20 cellular contexts compared by ENCODE assay signal in genomic region chr1:160774886-160775719, GRCh38. TPM values are rescaled to one million over a fixed set of nuclear protein-coding genes. Genes with fewer than 3 reads are reported as not detected.
DNase-seq lines count a peak whose midpoint lies in the region; ATAC-seq and TF ChIP-seq lines count a peak whose summit lies in the region.
"Had no signal": no experiment of that assay in that cellular context is flagged by ENCODE, and none has a peak within 500 bp of the region (broad histone marks: within the 10 kb centered on the region; RNA-seq: fewer than 3 reads in every experiment).

No MANE protein-coding gene starts in this region.

- H3K36me3 ChIP-seq in testis (ENCODE audit: low read depth, missing control alignments), result no peaks in the 10 kb centered on the region
- H3K36me3 ChIP-seq: lower lobe of right lung, prostate gland, spleen had no signal

- no peaks in the 10 kb centered on the region for H3K4me1 ChIP-seq in testis
- H3K4me1 ChIP-seq: lower lobe of right lung, prostate gland had no signal

- H3K27me3 ChIP-seq in testis, result no peaks in the 10 kb centered on the region
- H3K27me3 ChIP-seq: spleen had no signal

- intact Hi-C loops in testis (cut with DNase I; ENCODE audit: low total_unique reads), result no loop called here

- no peaks in the 10 kb centered on the region for H3K27me3 Mint-ChIP-seq in activated T-cell treated with anti-CD3 and anti-CD28 coated beads, Interleukin-2, amount 50 U/mL, for 72 hours (ENCODE audit: low read depth)
- no peaks in the 10 kb centered on the region for H3K27me3 Mint-ChIP-seq in activated naive CD8-positive, alpha-beta T cell treated with anti-CD3 and anti-CD28 coated beads, Interleukin-2, amount 50 U/mL, for 24 hours
- no peaks in the 10 kb centered on the region for H3K27me3 Mint-ChIP-seq in stimulated activated naive CD8-positive, alpha-beta T cell treated with anti-CD3 and anti-CD28 coated beads, Interleukin-15, Interleukin-2, amounts not matched to agents 100 ng/mL and 50 ng/mL, for 24 hours
- H3K27me3 Mint-ChIP-seq: activated CD4-positive, alpha-beta memory T cell treated with anti-CD3 and anti-CD28 coated beads for 36 hours had no signal

- no peaks in the 10 kb centered on the region for H3K9me3 ChIP-seq in testis
- H3K9me3 ChIP-seq: lower lobe of right lung, prostate gland, spleen had no signal

- peaks cover 65% of the 10 kb centered on the region for H3K4me1 Mint-ChIP-seq in activated T-cell treated with anti-CD3 and anti-CD28 coated beads, Interleukin-2, amount 50 U/mL, for 72 hours (ENCODE audit: low read depth)
- peaks cover 65% of the 10 kb centered on the region for H3K4me1 Mint-ChIP-seq in activated naive CD8-positive, alpha-beta T cell treated with anti-CD3 and anti-CD28 coated beads, Interleukin-2, amount 50 U/mL, for 24 hours
- peaks cover 62% of the 10 kb centered on the region for H3K4me1 Mint-ChIP-seq in stimulated activated naive CD8-positive, alpha-beta T cell treated with anti-CD3 and anti-CD28 coated beads, Interleukin-15, Interleukin-2, amounts not matched to agents 100 ng/mL and 50 ng/mL, for 24 hours (ENCODE audit: low read depth)
- H3K4me1 Mint-ChIP-seq: brain, nephron had no signal

- peak overlapping the region; percentile 15 to 36 for H3K4me3 Mint-ChIP-seq in activated T-cell treated with anti-CD3 and anti-CD28 coated beads, Interleukin-2, amount 50 U/mL, for 72 hours
- peak overlapping the region; percentile 56 for H3K4me3 Mint-ChIP-seq in activated naive CD8-positive, alpha-beta T cell treated with anti-CD3 and anti-CD28 coated beads, Interleukin-2, amount 50 U/mL, for 24 hours
- H3K4me3 Mint-ChIP-seq in stimulated activated naive CD8-positive, alpha-beta T cell treated with anti-CD3 and anti-CD28 coated beads, Interleukin-15, Interleukin-2, amounts not matched to agents 100 ng/mL and 50 ng/mL, for 24 hours, result peak overlapping the region; percentile 61
- H3K4me3 Mint-ChIP-seq: activated CD4-positive, alpha-beta memory T cell treated with anti-CD3 and anti-CD28 coated beads for 36 hours; brain; dendritic cell treated with granulocyte-macrophage colony-stimulating factor and Interleukin-4, amounts not matched to agents 40 ng/mL and 50 ng/mL, for 4 days; nephron had no signal

- H3K27ac ChIP-seq in testis, result no peak overlapping the region
- H3K27ac ChIP-seq: lower lobe of right lung, prostate gland had no signal

- H3K9me3 Mint-ChIP-seq in activated T-cell treated with anti-CD3 and anti-CD28 coated beads, Interleukin-2, amount 50 U/mL, for 72 hours, result peaks cover 0 to 2% of the 10 kb centered on the region in 2 donors
- no peaks in the 10 kb centered on the region for H3K9me3 Mint-ChIP-seq in activated naive CD8-positive, alpha-beta T cell treated with anti-CD3 and anti-CD28 coated beads, Interleukin-2, amount 50 U/mL, for 24 hours
- H3K9me3 Mint-ChIP-seq in stimulated activated naive CD8-positive, alpha-beta T cell treated with anti-CD3 and anti-CD28 coated beads, Interleukin-15, Interleukin-2, amounts not matched to agents 100 ng/mL and 50 ng/mL, for 24 hours, result no peaks in the 10 kb centered on the region
- H3K9me3 Mint-ChIP-seq: activated CD4-positive, alpha-beta memory T cell treated with anti-CD3 and anti-CD28 coated beads for 36 hours; dendritic cell treated with granulocyte-macrophage colony-stimulating factor and Interleukin-4, amounts not matched to agents 40 ng/mL and 50 ng/mL, for 4 days; nephron had no signal

- WGBS in testis, 2 donors, result 50 to 73% methylated on average over 2 of the region's 2 CpGs

- TF ChIP-seq POLR2A in testis (IDR thresholded peaks at IDR 0.05), result no peak

- H3K36me3 Mint-ChIP-seq in activated T-cell treated with anti-CD3 and anti-CD28 coated beads, Interleukin-2, amount 50 U/mL, for 72 hours (ENCODE audit: insufficient read depth in 2 of 2), result peaks cover 0 to 4% of the 10 kb centered on the region in 2 donors
- H3K36me3 Mint-ChIP-seq in activated naive CD8-positive, alpha-beta T cell treated with anti-CD3 and anti-CD28 coated beads, Interleukin-2, amount 50 U/mL, for 24 hours (ENCODE audit: low read depth), result peaks cover 2% of the 10 kb centered on the region
- H3K36me3 Mint-ChIP-seq in stimulated activated naive CD8-positive, alpha-beta T cell treated with anti-CD3 and anti-CD28 coated beads, Interleukin-15, Interleukin-2, amounts not matched to agents 100 ng/mL and 50 ng/mL, for 24 hours (ENCODE audit: low read depth), result no peaks in the 10 kb centered on the region
- H3K36me3 Mint-ChIP-seq: activated CD4-positive, alpha-beta memory T cell treated with anti-CD3 and anti-CD28 coated beads for 36 hours; brain had no signal

- ATAC-seq in activated T-cell treated with anti-CD3 and anti-CD28 coated beads, Interleukin-2, amount 50 U/mL, for 72 hours (replicated peaks in 1 of 2), result peak; percentile 72 to 73
- peak; percentile 88 for ATAC-seq in activated naive CD8-positive, alpha-beta T cell treated with anti-CD3 and anti-CD28 coated beads, Interleukin-2, amount 50 U/mL, for 24 hours
- ATAC-seq: HCT116 had no signal

- no peak overlapping the region for H3K4me3 ChIP-seq in testis
- H3K4me3 ChIP-seq: lower lobe of right lung, prostate gland, spleen had no signal

- TF ChIP-seq CTCF in testis (IDR thresholded peaks at IDR 0.05), result no peak

- DNase-seq in activated T-cell treated with anti-CD3 and anti-CD28 coated beads, Interleukin-2, amount 50 U/mL, for 72 hours, result no peak
- no peak for DNase-seq in activated T-cell treated with anti-CD3 and anti-CD28 coated beads, Interleukin-2, amount 50 U/mL, for 1 hour
- DNase-seq in HT1080 (ENCODE audit: low read depth), result peak; percentile 82
- peak; percentile 52 for DNase-seq in activated naive CD8-positive, alpha-beta T cell treated with anti-CD3 and anti-CD28 coated beads, Interleukin-2, amount 50 U/mL, for 24 hours
- no peak for DNase-seq in OCI-M1 (lab: John Stamatoyannopoulos, UW)
- no peak for DNase-seq in testis
- DNase-seq in AG08395 (ENCODE audit: low spot score), result no peak
- DNase-seq: activated CD4-positive, alpha-beta memory T cell treated with anti-CD3 and anti-CD28 coated beads for 36 hours; activated gamma-delta T cell treated with Interleukin-2 at 50 U/mL for 16 hours; lower lobe of right lung; NCI-H1694 treated with DMSO at 0.1 percent for 48 hours; SIG-M5; spleen had no signal

- H3K27ac Mint-ChIP-seq in activated T-cell treated with anti-CD3 and anti-CD28 coated beads, Interleukin-2, amount 50 U/mL, for 72 hours, result no peak overlapping the region
- H3K27ac Mint-ChIP-seq in activated naive CD8-positive, alpha-beta T cell treated with anti-CD3 and anti-CD28 coated beads, Interleukin-2, amount 50 U/mL, for 24 hours, result peak overlapping the region; percentile 81
- H3K27ac Mint-ChIP-seq in stimulated activated naive CD8-positive, alpha-beta T cell treated with anti-CD3 and anti-CD28 coated beads, Interleukin-15, Interleukin-2, amounts not matched to agents 100 ng/mL and 50 ng/mL, for 24 hours, result peak overlapping the region; percentile 84
- H3K27ac Mint-ChIP-seq: activated CD4-positive, alpha-beta memory T cell treated with anti-CD3 and anti-CD28 coated beads for 36 hours; brain; nephron had no signal

RNA-seq across cellular contexts. Expression of gene LY9, which starts 20.9 kb away (rescaled TPM):
- 10 to 100 TPM in 1 of 2 donors, 1 to 10 TPM in 1; 7.6 to 19.0 TPM for total RNA-seq in activated T-cell treated with anti-CD3 and anti-CD28 coated beads, Interleukin-2, amount 50 U/mL, for 72 hours
- total RNA-seq in HT1080 (2014; rRNA removed; shearing (Covaris generic)), result not detected in 2 replicates
- polyA plus RNA-seq in HT1080 (2015; cell fraction: cytosol; rRNA removed), result 0.07 and 0.28 TPM in 2 replicates
- polyA plus RNA-seq in HT1080 (2015; cell fraction: nucleus; rRNA removed), result not detected in 2 replicates
- under 1 TPM in 1 of 2 donors, not detected in 1; 0.68 TPM for total RNA-seq in testis
- polyA plus RNA-seq in testis (ENCODE audit: insufficient read depth, low read depth, low replicate concordance), result 0.71 TPM
- total RNA-seq: epithelial cell of proximal tubule had no signal

RNA-seq across cellular contexts. Expression of gene SLAMF7, which starts 36.1 kb away (rescaled TPM):
- 10 to 100 TPM; 42.6 to 68.3 TPM for total RNA-seq in activated T-cell treated with anti-CD3 and anti-CD28 coated beads, Interleukin-2, amount 50 U/mL, for 72 hours
- total RNA-seq in HT1080 (2014; rRNA removed; shearing (Covaris generic)), result 4.2 and 9.8 TPM in 2 replicates
- 6.6 and 8.5 TPM in 2 replicates for polyA plus RNA-seq in HT1080 (2015; cell fraction: cytosol; rRNA removed)
- polyA plus RNA-seq in HT1080 (2015; cell fraction: nucleus; rRNA removed), result 16.0 and 17.0 TPM in 2 replicates
- total RNA-seq in testis, result under 1 TPM in 1 of 2 donors, not detected in 1; 0.68 TPM
- 5.1 TPM for polyA plus RNA-seq in testis (ENCODE audit: insufficient read depth, low read depth, low replicate concordance)

Comparison
In these comparisons a context has a peak if more than half of its experiments do, and no peak if none do; other contexts are left out.
1. DNase-seq: peak in HT1080 (single experiment) and activated naive CD8-positive, alpha-beta T cell treated with anti-CD3 and anti-CD28 coated beads, Interleukin-2, amount 50 U/mL, for 24 hours (single experiment); none in activated T-cell treated with anti-CD3 and anti-CD28 coated beads, Interleukin-2, amount 50 U/mL, for 72 hours (0 of 2), activated T-cell treated with anti-CD3 and anti-CD28 coated beads, Interleukin-2, amount 50 U/mL, for 1 hour (single experiment), OCI-M1 (single experiment), testis (single experiment) and AG08395 (single experiment).
2. Peak in every context shown above with its lines, with median percentiles within 50 percentile points of each other: H3K4me3 Mint-ChIP-seq.